16 cellular contexts compared by ENCODE assay signal in genomic region chr12:15741082-15741481, GRCh38. TPM values are rescaled to one million over a fixed set of nuclear protein-coding genes. Genes with fewer than 3 reads are reported as not detected.
A peak's percentile ranks its signal among the peaks of the same experiment; 100 is the strongest.
DNase-seq lines count a peak whose midpoint lies in the region; ATAC-seq, FAIRE-seq and TF ChIP-seq lines count a peak whose summit lies in the region.
"Had no signal": no experiment of that assay in that cellular context is flagged by ENCODE, and none has a peak within 500 bp of the region (broad histone marks: within the 10 kb centered on the region; RNA-seq: fewer than 3 reads in every experiment).

No MANE protein-coding gene starts in this region.

- TF ChIP-seq CTCF in brain microvascular endothelial cell (IDR thresholded peaks at IDR 0.05; ENCODE audit: low read depth, low read length, missing control alignments): peak; percentile 9

- no peak for ATAC-seq in HG02610 (IDR thresholded peaks at IDR 0.05; ENCODE audit: unreplicated experiment)
- ATAC-seq: CD8-positive, alpha-beta T cell had no signal

- peak; percentile 23 for DNase-seq in H54 (ENCODE audit: insufficient read length, low spot score)
- peak; percentile 28 for DNase-seq in MG63
- no peak for DNase-seq in brain microvascular endothelial cell
- DNase-seq in NCI-H510A treated with DMSO at 0.1 percent for 48 hours (lab: John Stamatoyannopoulos, UW): no peak
- DNase-seq in activated effector memory CD4-positive, alpha-beta T cell treated with Interleukin-2 at 50 U/mL for 16 hours: no peak
- no peak for DNase-seq in globus pallidus (ENCODE audit: low spot score)
- DNase-seq: CD8-positive, alpha-beta T cell; COR-L47; DMS153; DMS79 treated with DMSO at 0.1 percent for 48 hours; GF-D8; GOT3 had no signal

- no peak overlapping the region for H3K4me3 ChIP-seq in MG63
- no peak overlapping the region for H3K4me3 ChIP-seq in brain microvascular endothelial cell (ENCODE audit: low read depth, low read length)
- H3K4me3 ChIP-seq: A549, HAP-1 had no signal

- H3K27me3 ChIP-seq in MG63: no peaks in the 10 kb centered on the region
- no peaks in the 10 kb centered on the region for H3K27me3 ChIP-seq in brain microvascular endothelial cell (replicated peaks)

- H3K36me3 ChIP-seq in MG63: peaks cover 8% of the 10 kb centered on the region
- no peaks in the 10 kb centered on the region for H3K36me3 ChIP-seq in brain microvascular endothelial cell (replicated peaks)
- H3K36me3 ChIP-seq: HAP-1 had no signal

- H3K9me3 ChIP-seq in MG63: peaks cover 9% of the 10 kb centered on the region; the same call in 1 of the 2 replicates
- H3K9me3 ChIP-seq: HAP-1 had no signal

- no peak for TF ChIP-seq POLR2A in H54 (IDR thresholded peaks at IDR 0.05; ENCODE audit: low read depth, low read length)

- no peak overlapping the region for H3K27ac ChIP-seq in brain microvascular endothelial cell
- H3K27ac ChIP-seq: A549 had no signal

- FAIRE-seq in H54 (lab: Jason Lieb, UNC): peak; percentile 90
- FAIRE-seq: A549, D721Med had no signal

- in situ Hi-C loops in brain microvascular endothelial cell (cut with HindIII; ENCODE audit: low pct_ligation_motif_present, low sequenced_read_pairs): no loop called here

RNA-seq across cellular contexts. Expression of gene EPS8, which starts 48.1 kb away (rescaled TPM):
- 103 and 135 TPM in 2 replicates for total RNA-seq in MG63 (2014; rRNA removed; shearing (Covaris generic); ENCODE audit: low replicate concordance)

Comparison
In these comparisons a context has a peak if more than half of its experiments do, and no peak if none do; other contexts are left out.
1. DNase-seq: peak in H54 (single experiment) and MG63 (single experiment); none in brain microvascular endothelial cell (single experiment), NCI-H510A treated with DMSO at 0.1 percent for 48 hours (single experiment), activated effector memory CD4-positive, alpha-beta T cell treated with Interleukin-2 at 50 U/mL for 16 hours (single experiment) and globus pallidus (single experiment).